15 cellular contexts compared by ENCODE assay signal in the genomic region with DNA sequence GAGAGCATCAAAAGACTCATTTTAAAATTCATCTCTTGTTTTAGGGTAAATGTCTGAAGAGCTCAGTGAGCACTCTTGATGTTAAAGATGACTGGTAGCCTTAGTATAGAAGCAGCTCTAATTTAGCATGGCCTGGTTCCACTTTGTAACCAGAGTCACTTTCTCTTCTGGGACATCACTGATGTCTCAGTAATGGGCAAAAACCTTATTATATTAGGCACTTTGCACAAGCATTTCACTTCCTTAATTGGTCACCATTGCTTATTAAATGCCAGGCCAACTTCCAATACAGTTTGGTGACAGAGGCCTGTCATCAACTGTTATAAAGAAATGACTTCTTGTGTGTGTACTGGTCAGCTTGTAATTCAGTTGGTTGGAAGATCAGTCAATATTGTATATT. TPM values are rescaled to one million over a fixed set of nuclear protein-coding genes. Genes with fewer than 3 reads are reported as not detected.
DNase-seq lines count a peak whose midpoint lies in the region; ATAC-seq, FAIRE-seq and TF ChIP-seq lines count a peak whose summit lies in the region.
"Had no signal": no experiment of that assay in that cellular context is flagged by ENCODE, and none has a peak within 500 bp of the region (broad histone marks: within the 10 kb centered on the region; RNA-seq: fewer than 3 reads in every experiment).

No MANE protein-coding gene starts in this region.

- TF ChIP-seq CTCF in GM20000 (IDR thresholded peaks at IDR 0.05; ENCODE audit: extremely low read depth, missing control alignments) (no peak), OCI-LY1 (IDR thresholded peaks at IDR 0.05; ENCODE audit: low read length) (no peak), dorsolateral prefrontal cortex (IDR thresholded peaks at IDR 0.05 in 54 of 56, conservative IDR thresholded peaks at IDR 0.05 in 2 of 56; ENCODE audit: low read depth in 1 of 56, partially characterized antibody in 56 of 56) (no peak)

- no peaks in the 10 kb centered on the region for H3K36me3 ChIP-seq in OCI-LY1 (ENCODE audit: insufficient read depth, low read length)
- H3K36me3 ChIP-seq: thyroid gland had no signal

- no peak for TF ChIP-seq POLR2A in GM12892 (IDR thresholded peaks at IDR 0.05; ENCODE audit: low read depth, low read length)

- H3K9me2 ChIP-seq in OCI-LY1 (ENCODE audit: low read depth, low read length) = no peaks in the 10 kb centered on the region

- H3K9ac ChIP-seq in OCI-LY1 (ENCODE audit: low read length) = peak overlapping the region; percentile 54

- no peaks in the 10 kb centered on the region for H4K20me1 ChIP-seq in OCI-LY1 (ENCODE audit: insufficient read depth, low read length)

- intact Hi-C loops in left ventricle myocardium superior (cut with micrococcal nuclease) (no loop called here), dorsolateral prefrontal cortex (cut with DNase I) (no loop called here)

- H3K4me2 ChIP-seq in OCI-LY1 (ENCODE audit: low read length) = no peak overlapping the region

- peak; percentile 66 for FAIRE-seq in GM12892 (lab: Jason Lieb, UNC)

- H2AFZ ChIP-seq in OCI-LY1 (ENCODE audit: low read length) = no peak overlapping the region

- H3K27ac ChIP-seq in OCI-LY1 (ENCODE audit: low read depth, low read length, poor library complexity, severe bottlenecking) (peak overlapping the region; percentile 95), dorsolateral prefrontal cortex (no peak overlapping the region)
- H3K27ac ChIP-seq: thyroid gland had no signal

- no peaks in the 10 kb centered on the region for H3K9me3 ChIP-seq in OCI-LY1 (ENCODE audit: low read length)
- H3K9me3 ChIP-seq: thyroid gland had no signal

- no peaks in the 10 kb centered on the region; the same call in 1 of the 2 replicates for H3F3A ChIP-seq in OCI-LY1 (ENCODE audit: insufficient read depth, low read length)

- peaks cover 73% of the 10 kb centered on the region for H3K4me1 ChIP-seq in OCI-LY1 (ENCODE audit: insufficient read depth, low read length, severe bottlenecking)

- no peak for DNase-seq in GM12892 (ENCODE audit: insufficient read length)
- peak; percentile 18 for DNase-seq in GM20000 (ENCODE audit: low spot score)
- DNase-seq in left ventricle myocardium superior = no peak
- DNase-seq in COLO829 (ENCODE audit: low spot score) = no peak
- no peak for DNase-seq in dorsolateral prefrontal cortex
- no peak for DNase-seq in HPDE6-E6E7 (ENCODE audit: extremely low spot score)
- DNase-seq: activated CD4-positive, CD25-positive, alpha-beta regulatory T cell treated with anti-CD3 and anti-CD28 coated beads, Interleukin-2, amount 50 U/mL, for 72 hours; activated naive CD8-positive, alpha-beta T cell treated with anti-CD3 and anti-CD28 coated beads for 36 hours; activated T-cell treated with anti-CD3 and anti-CD28 coated beads for 4 hours; effector memory CD4-positive, alpha-beta T cell; natural killer cell; NCI-H1436 treated with DMSO at 0.1 percent for 48 hours; thyroid gland had no signal

- ATAC-seq in HG03025 (IDR thresholded peaks at IDR 0.05; ENCODE audit: low FRiP score, unreplicated experiment) = peak; percentile 30
- ATAC-seq in left ventricle myocardium superior = no peak
- ATAC-seq: natural killer cell had no signal

- H3K4me3 ChIP-seq in OCI-LY1 (ENCODE audit: low read depth, low read length, poor library complexity, severe bottlenecking) (no peak overlapping the region), dorsolateral prefrontal cortex (no peak overlapping the region)
- H3K4me3 ChIP-seq: thyroid gland had no signal

- no peaks in the 10 kb centered on the region for H3K79me2 ChIP-seq in OCI-LY1 (ENCODE audit: insufficient read depth, low read length)

- no peaks in the 10 kb centered on the region for H3K27me3 ChIP-seq in OCI-LY1 (ENCODE audit: insufficient read depth, low read length)
- H3K27me3 ChIP-seq in dorsolateral prefrontal cortex = no peaks in the 10 kb centered on the region
- H3K27me3 ChIP-seq: thyroid gland had no signal

RNA-seq across cellular contexts. Expression of a gene that starts 53.0 kb away (rescaled TPM):
- polyA plus RNA-seq in GM12892 (2012; ENCODE audit: missing spikeins) = 0.53 TPM
- total RNA-seq in left ventricle myocardium superior (0.69 TPM), dorsolateral prefrontal cortex (10 to 100 TPM in 29 of 120 experiments, 1 to 10 TPM in 91; 2.0 to 18.9 (median 7.7) TPM)
